In the genomic region with DNA sequence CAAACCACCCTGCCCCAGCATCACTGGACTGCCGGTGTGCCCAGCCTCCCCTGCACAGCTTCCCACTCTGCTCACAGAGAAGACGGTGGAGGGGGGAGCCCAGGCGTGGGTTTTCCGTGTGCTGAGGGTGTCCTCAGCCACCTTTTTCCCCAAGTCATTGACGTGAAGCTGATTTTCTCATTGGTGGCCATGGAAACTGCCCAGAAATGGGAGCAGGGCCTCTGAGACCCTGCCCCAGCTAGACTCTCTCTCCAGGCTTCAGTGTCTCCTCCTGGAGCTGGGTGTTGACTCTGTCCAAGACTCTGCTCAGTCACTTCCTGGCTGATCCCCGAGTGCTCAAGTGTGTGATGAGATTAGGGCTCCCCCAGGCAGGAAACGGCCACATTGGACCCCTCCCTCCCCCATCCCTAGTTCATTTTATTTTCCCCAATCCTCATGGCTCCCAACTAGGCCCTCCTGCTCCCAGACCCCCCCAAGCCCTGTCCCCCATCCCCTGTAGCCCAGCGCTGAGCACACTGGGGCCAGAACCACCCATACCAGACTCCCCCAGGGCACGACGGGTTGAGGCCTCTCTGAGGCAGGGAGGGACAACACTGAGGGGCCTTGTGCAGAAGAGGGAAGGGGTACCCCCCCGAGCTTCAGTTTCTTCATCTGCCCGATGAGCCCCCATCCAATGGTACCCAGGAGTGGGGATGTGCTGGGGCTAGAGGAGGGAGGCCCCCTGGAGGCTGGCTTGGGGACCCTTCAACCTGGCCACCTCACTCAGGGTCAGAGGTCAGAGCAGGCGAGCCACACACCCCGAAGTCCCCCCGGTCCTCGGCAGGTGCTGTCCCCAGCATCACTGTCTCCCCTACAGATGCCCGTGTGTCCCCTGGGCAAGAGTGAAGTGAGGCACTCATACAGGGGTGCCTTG, we compare ENCODE assay signal across 1 cellular context.
TF ChIP-seq lines count a peak whose summit lies in the region.

No MANE protein-coding gene starts in this region.

TF ChIP-seq in SK-N-SH, 30 proteins besides CTCF, POLR2A, EP300 and RAD21:
- no peak for TF ChIP-seq SIN3A (IDR thresholded peaks at IDR 0.05; ENCODE audit: borderline replicate concordance, low read depth, low read length)
